Comparison of ENCODE assay signal across 7 cellular contexts in the genomic region with DNA sequence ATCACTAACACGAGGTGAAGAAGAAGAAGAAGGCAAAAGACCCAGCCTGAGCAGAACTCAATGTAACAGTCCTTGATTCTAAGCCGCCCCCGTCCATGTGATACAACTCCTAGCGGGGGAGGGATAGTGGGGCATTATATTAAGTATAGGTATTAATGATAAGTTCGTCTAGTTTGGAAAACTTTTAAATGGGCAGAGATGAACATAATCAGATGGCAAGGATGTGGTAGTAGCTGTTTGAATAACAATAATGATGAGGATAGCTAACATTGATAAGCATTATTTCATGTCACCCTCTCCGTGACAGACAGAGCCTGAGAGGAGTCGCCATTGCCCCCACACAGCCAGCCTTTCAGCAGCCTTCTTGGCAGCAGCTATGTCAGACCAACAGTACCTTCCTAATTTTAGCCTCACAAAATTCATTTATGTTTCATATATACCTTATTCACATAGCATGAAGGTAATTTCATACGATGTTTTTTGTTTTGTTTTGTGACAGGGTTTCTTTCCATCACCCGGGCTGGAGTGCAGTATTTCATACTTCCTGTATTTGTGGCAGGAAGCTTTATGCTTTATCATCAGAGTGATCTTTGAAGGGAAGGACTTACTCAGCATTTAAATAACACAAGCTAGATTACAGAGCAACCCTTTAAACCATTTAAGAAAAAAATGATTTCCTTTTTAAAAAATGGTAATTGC.
DNase-seq lines count a peak whose midpoint lies in the region; ATAC-seq and TF ChIP-seq lines count a peak whose summit lies in the region.

No MANE protein-coding gene starts in this region.

- no peaks in the 10 kb centered on the region for H3K9me3 ChIP-seq in skeletal muscle satellite cell (replicated peaks; ENCODE audit: low read length)

- peak overlapping the region in 51 of 59 donors; percentile 2 to 80 (median 61) for H3K27ac ChIP-seq in dorsolateral prefrontal cortex

- peak overlapping the region; percentile 41 for H3K4me2 ChIP-seq in skeletal muscle satellite cell (ENCODE audit: low read length)

- peaks cover 53% of the 10 kb centered on the region for H3K4me1 ChIP-seq in skeletal muscle satellite cell (ENCODE audit: control insufficient read depth, insufficient read depth, low read length)

- no peak for ATAC-seq in GM18907 (IDR thresholded peaks at IDR 0.05; ENCODE audit: unreplicated experiment)

- peak overlapping the region in 13 of 59 donors; percentile 2 to 28 (median 9) for H3K4me3 ChIP-seq in dorsolateral prefrontal cortex
- peak overlapping the region; percentile 2 for H3K4me3 ChIP-seq in skeletal muscle satellite cell (ENCODE audit: low read length)

- H3K9ac ChIP-seq in skeletal muscle satellite cell (ENCODE audit: low read depth, low read length) = peak overlapping the region; percentile 13

- H3K27me3 ChIP-seq in dorsolateral prefrontal cortex = no peaks in the 10 kb centered on the region
- no peaks in the 10 kb centered on the region for H3K27me3 ChIP-seq in skeletal muscle satellite cell (ENCODE audit: control insufficient read depth, insufficient read depth, low read length)

- TF ChIP-seq CTCF in dorsolateral prefrontal cortex (IDR thresholded peaks at IDR 0.05 in 54 of 56, conservative IDR thresholded peaks at IDR 0.05 in 2 of 56; ENCODE audit: low read depth in 1 of 56, partially characterized antibody in 56 of 56) = no peak

- H3K36me3 ChIP-seq in skeletal muscle satellite cell (ENCODE audit: insufficient read depth, low read length) = peaks cover 16% of the 10 kb centered on the region

- intact Hi-C loops in dorsolateral prefrontal cortex (cut with DNase I) = no loop called here

- DNase-seq in HT-29 (ENCODE audit: low spot score) (peak; percentile 57), T-helper 2 cell (peak in 3 of 5 experiments; percentile 24 to 93 (median 56)), dorsolateral prefrontal cortex (no peak), OCI-M2 (lab: John Stamatoyannopoulos, UW; ENCODE audit: unreplicated experiment) (no peak), Ammon's horn (ENCODE audit: low spot score) (no peak)

Comparison
In these comparisons a context has a peak if more than half of its experiments do, and no peak if none do; other contexts are left out.
1. DNase-seq: peak in HT-29 (single experiment) and T-helper 2 cell (3 of 5); none in dorsolateral prefrontal cortex (0 of 10), OCI-M2 (single experiment) and Ammon's horn (single experiment).